In the genomic region with DNA sequence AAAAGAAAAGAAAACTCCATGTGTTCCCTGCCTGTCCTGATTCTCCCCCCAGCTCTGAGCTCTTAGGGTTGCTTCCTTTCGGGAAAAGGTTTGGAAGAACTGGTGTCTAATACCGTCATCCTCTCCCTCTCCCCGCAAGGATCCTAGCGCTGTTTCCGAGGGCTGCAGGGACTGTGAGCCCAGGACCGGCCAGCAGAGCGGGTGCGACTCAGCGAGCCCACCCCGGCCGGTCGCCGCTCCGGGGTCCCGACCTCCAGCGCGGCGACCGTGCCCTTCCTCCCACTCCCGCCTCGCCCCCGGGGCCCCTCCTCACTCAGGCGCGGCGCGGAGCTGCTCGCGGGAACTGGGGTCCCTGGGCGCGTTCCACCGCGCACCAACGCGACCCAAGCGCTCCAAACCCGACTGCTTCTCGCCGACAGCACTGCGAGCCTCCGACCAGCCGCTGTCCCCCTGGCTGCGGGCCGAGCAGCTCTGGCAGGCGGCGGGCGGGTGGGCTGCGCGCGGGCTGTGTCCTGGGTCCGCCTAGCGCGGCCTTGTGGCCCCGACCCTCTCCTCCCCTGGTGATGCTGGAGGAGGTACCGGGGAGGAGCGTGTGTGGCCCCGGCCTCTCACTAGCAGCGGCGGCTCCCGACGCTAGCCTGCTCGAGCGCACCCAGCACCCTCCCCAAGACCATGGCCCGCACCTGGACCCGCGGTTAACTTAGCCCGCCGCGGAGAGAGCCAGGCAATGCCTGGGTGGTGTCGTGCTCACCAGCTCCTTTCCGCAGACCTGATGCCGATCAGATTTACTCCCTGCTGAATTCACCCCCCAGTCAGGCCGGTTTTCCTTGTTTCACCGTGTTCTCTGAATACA, we compare ENCODE assay signal across 1 cellular context.
TF ChIP-seq lines count a peak whose summit lies in the region.

A gene (minus strand): TSS at position 509 of the 853 bp plus-strand sequence. CDS start 12,484 bp downstream, outside the sequence.

TF ChIP-seq in HepG2, 621 proteins besides CTCF, POLR2A, EP300 and RAD21 (continued from another document):
- TF ChIP-seq, protein P1, sequence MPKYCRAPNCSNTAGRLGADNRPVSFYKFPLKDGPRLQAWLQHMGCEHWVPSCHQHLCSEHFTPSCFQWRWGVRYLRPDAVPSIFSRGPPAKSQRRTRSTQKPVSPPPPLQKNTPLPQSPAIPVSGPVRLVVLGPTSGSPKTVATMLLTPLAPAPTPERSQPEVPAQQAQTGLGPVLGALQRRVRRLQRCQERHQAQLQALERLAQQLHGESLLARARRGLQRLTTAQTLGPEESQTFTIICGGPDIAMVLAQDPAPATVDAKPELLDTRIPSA (CRISPR knock-in tag; IDR thresholded peaks at IDR 0.05; ENCODE audit: borderline replicate concordance), result no peak
- TF ChIP-seq SSRP1 (CRISPR knock-in tag; IDR thresholded peaks at IDR 0.05), result no peak
- no peak for TF ChIP-seq ZNF652 (CRISPR knock-in tag; IDR thresholded peaks at IDR 0.05; ENCODE audit: borderline replicate concordance, low read depth)
- TF ChIP-seq GTF3A (CRISPR knock-in tag; conservative IDR thresholded peaks at IDR 0.05), result no peak
